In the genomic region with DNA sequence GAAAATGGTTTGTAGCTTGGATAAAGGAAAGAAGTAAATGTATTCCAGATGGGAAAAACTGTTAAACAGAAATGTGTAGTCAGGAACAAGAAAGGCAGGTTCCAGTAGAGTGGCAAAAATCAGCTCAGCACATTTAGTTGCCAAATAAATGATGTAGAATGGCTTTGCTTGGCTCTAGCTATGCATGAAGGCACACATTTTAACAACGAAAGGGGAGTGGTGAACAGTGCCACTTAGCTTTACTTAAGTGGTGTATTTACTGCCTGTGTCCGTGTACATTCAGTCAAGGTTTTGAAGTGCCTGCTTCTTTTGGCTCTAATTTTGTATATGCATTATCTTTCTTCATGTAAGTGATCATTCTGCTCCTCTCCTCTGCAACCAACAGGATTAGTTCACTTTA, we compare ENCODE assay signal across 12 cellular contexts.
DNase-seq lines count a peak whose midpoint lies in the region; TF ChIP-seq lines count a peak whose summit lies in the region.
"Had no signal": no experiment of that assay in that cellular context is flagged by ENCODE, and none has a peak within 500 bp of the region (broad histone marks: within the 10 kb centered on the region; RNA-seq: fewer than 3 reads in every experiment).

No MANE protein-coding gene starts in this region.

- DNase-seq in NCI-H128 (lab: John Stamatoyannopoulos, UW; ENCODE audit: unreplicated experiment), result peak; percentile 52
- peak; percentile 70 for DNase-seq in NCI-H2227 (lab: John Stamatoyannopoulos, UW; ENCODE audit: unreplicated experiment)
- peak; percentile 7 for DNase-seq in cerebellum (ENCODE audit: low spot score)
- peak; percentile 51 to 58 for DNase-seq in thyroid gland
- no peak for DNase-seq in amygdala (lab: John Stamatoyannopoulos, UW)
- no peak for DNase-seq in GM19238 (ENCODE audit: insufficient read length, low spot score)
- no peak for DNase-seq in stimulated activated CD4-positive, alpha-beta T cell treated with anti-CD3 and anti-CD28 coated beads, Interleukin-2, amount 100 ng/mL, for 48 hours
- DNase-seq: activated CD8-positive, alpha-beta memory T cell treated with anti-CD3 and anti-CD28 coated beads, Interleukin-2, amount 10 ng/mL, durations not matched to agents 7 days and 5 days; activated naive CD4-positive, alpha-beta T cell treated with Interleukin-2 at 50 U/mL for 16 hours; left cardiac atrium; stimulated activated naive CD8-positive, alpha-beta T cell treated with anti-CD3 and anti-CD28 coated beads, Interleukin-15, Interleukin-2, amounts not matched to agents 100 U/mL and 50 U/mL, for 24 hours; WERI-Rb-1 had no signal

- H3K27ac ChIP-seq in thyroid gland, result peak overlapping the region; percentile 78 to 93 (median 90)
- H3K27ac ChIP-seq: WERI-Rb-1 had no signal

- H3K4me1 ChIP-seq in thyroid gland, result peaks cover 17 to 19% of the 10 kb centered on the region in 2 donors

- no peaks in the 10 kb centered on the region for H3K9me3 ChIP-seq in thyroid gland

- no peak for TF ChIP-seq POLR2A in thyroid gland (IDR thresholded peaks at IDR 0.05)

- no peak overlapping the region for H3K4me3 ChIP-seq in thyroid gland (replicated peaks in 1 of 3)

- no peak for TF ChIP-seq CTCF in thyroid gland (IDR thresholded peaks at IDR 0.05)

- intact Hi-C loops in thyroid gland (cut with DNase I), result no loop called here

- no peaks in the 10 kb centered on the region for H3K27me3 ChIP-seq in thyroid gland

- 22 to 27% methylated on average over 2 of the region's 2 CpGs for WGBS in thyroid gland, 2 donors

- no peaks in the 10 kb centered on the region for H3K36me3 ChIP-seq in thyroid gland
- H3K36me3 ChIP-seq: WERI-Rb-1 had no signal

Comparison
In these comparisons a context has a peak if more than half of its experiments do, and no peak if none do; other contexts are left out.
1. DNase-seq: peak in NCI-H128 (single experiment), NCI-H2227 (single experiment), cerebellum (single experiment) and thyroid gland (2 of 2); none in amygdala (0 of 56), GM19238 (single experiment) and stimulated activated CD4-positive, alpha-beta T cell treated with anti-CD3 and anti-CD28 coated beads, Interleukin-2, amount 100 ng/mL, for 48 hours (0 of 2).